Comparison of ENCODE assay signal across 29 cellular contexts in the genomic region with DNA sequence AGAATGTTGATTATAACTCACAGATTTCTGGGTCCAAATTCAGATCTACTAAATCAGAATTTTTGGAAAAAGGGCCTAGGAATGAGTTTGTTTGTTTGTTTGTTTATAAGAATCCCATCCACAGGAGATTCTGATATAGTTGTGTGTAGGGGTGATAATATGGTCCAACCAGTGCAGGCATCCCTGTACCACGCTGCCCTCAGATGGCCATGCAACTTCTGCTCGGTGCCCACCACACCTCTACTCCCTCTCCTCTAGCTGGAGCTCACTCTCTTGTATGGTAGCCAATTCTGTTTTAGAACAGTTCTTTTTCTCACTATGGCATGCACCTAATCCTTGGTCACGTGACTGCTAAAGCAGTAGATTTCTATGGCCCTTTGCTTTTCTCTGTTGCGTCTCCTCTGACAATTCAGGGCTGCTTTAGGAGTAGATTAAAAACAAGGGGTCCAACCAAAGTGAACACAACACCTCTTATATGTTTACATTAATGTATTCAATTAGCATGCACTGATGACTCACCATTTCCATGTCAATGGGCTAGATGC.
"Had no signal": no experiment of that assay in that cellular context is flagged by ENCODE, and none has a peak within 500 bp of the region (broad histone marks: within the 10 kb centered on the region; RNA-seq: fewer than 3 reads in every experiment).

No MANE protein-coding gene starts in this region.

- H3K4me3 ChIP-seq: SJCRH30, SK-N-MC had no signal

- FAIRE-seq: bronchial epithelial cell had no signal

- H3K27me3 ChIP-seq: SJCRH30 had no signal

- H3K4me1 Mint-ChIP-seq: activated CD4-positive, alpha-beta T cell treated with anti-CD3 and anti-CD28 coated beads for 36 hours; activated CD4-positive, alpha-beta T cell treated with anti-CD3 and anti-CD28 coated beads, Interleukin-2, amount 10 ng/mL, durations not matched to agents 7 days and 5 days; activated naive CD4-positive, alpha-beta T cell treated with anti-CD3 and anti-CD28 coated beads, Interleukin-2, amount 10 ng/mL, durations not matched to agents 7 days and 5 days; activated naive CD8-positive, alpha-beta T cell treated with anti-CD3 and anti-CD28 coated beads, Interleukin-2, amount 50 U/mL, for 24 hours; brain had no signal

- DNase-seq: activated CD4-positive, alpha-beta memory T cell treated with anti-CD3 and anti-CD28 coated beads for 36 hours; activated CD4-positive, alpha-beta T cell treated with anti-CD3 and anti-CD28 coated beads for 36 hours; activated CD4-positive, alpha-beta T cell treated with anti-CD3 and anti-CD28 coated beads, Interleukin-2, amount 10 ng/mL, durations not matched to agents 7 days and 5 days; activated CD8-positive, alpha-beta memory T cell treated with anti-CD3 and anti-CD28 coated beads, Interleukin-2, amount 50 U/mL, for 4 hours; activated effector memory CD4-positive, alpha-beta T cell treated with Interleukin-2 at 50 U/mL for 16 hours; activated naive CD4-positive, alpha-beta T cell treated with anti-CD3 and anti-CD28 coated beads, Interleukin-2, amount 10 ng/mL, durations not matched to agents 7 days and 5 days; activated naive CD8-positive, alpha-beta T cell treated with anti-CD3 and anti-CD28 coated beads, Interleukin-2, amount 50 U/mL, for 24 hours; activated T-cell treated with anti-CD3 and anti-CD28 coated beads for 4 hours; activated T-cell treated with anti-CD3 and anti-CD28 coated beads, Interleukin-2, amount 50 U/mL, for 4 hours; anterior cingulate cortex; caudate nucleus; cerebellar nuclear complex; Karpas-422; NCI-H1105; NCI-H1417 treated with DMSO at 0.1 percent for 48 hours; NCI-H187 treated with DMSO at 0.1 percent for 48 hours; NCI-H2081; NCI-H345; NCI-H524 treated with DMSO at 0.1 percent for 48 hours; SHP77; SJCRH30; T1000 had no signal

- H3K27me3 Mint-ChIP-seq: activated CD4-positive, alpha-beta memory T cell treated with anti-CD3 and anti-CD28 coated beads for 36 hours; activated CD4-positive, alpha-beta T cell treated with anti-CD3 and anti-CD28 coated beads, Interleukin-2, amount 10 ng/mL, durations not matched to agents 7 days and 5 days; activated naive CD4-positive, alpha-beta T cell treated with anti-CD3 and anti-CD28 coated beads, Interleukin-2, amount 10 ng/mL, durations not matched to agents 7 days and 5 days; activated naive CD8-positive, alpha-beta T cell treated with anti-CD3 and anti-CD28 coated beads, Interleukin-2, amount 50 U/mL, for 24 hours; brain had no signal

- H3K9me3 Mint-ChIP-seq: activated CD4-positive, alpha-beta memory T cell treated with anti-CD3 and anti-CD28 coated beads for 36 hours; activated CD4-positive, alpha-beta T cell treated with anti-CD3 and anti-CD28 coated beads, Interleukin-2, amount 10 ng/mL, durations not matched to agents 7 days and 5 days; activated naive CD4-positive, alpha-beta T cell treated with anti-CD3 and anti-CD28 coated beads, Interleukin-2, amount 10 ng/mL, durations not matched to agents 7 days and 5 days; activated naive CD8-positive, alpha-beta T cell treated with anti-CD3 and anti-CD28 coated beads, Interleukin-2, amount 50 U/mL, for 24 hours; activated T-cell treated with anti-CD3 and anti-CD28 coated beads, Interleukin-2, amount 50 U/mL, for 4 hours; activated T-helper 1 cell treated with anti-CD3 and anti-CD28 coated beads, Interleukin-12 subunit alpha, Interleukin-12 subunit beta, Interleukin-2, Interleukin-4 antibody, amounts not matched to agents 30 ng/mL and 10 ng/mL and 1 ng/mL, durations not matched to agents 14 hours and 24 hours and 36 hours; brain had no signal

- ATAC-seq: activated CD4-positive, alpha-beta T cell treated with anti-CD3 and anti-CD28 coated beads for 36 hours; activated CD4-positive, CD25-positive, alpha-beta regulatory T cell treated with anti-CD3 and anti-CD28 coated beads, Interleukin-2, amount 50 U/mL, for 24 hours; activated naive CD8-positive, alpha-beta T cell treated with anti-CD3 and anti-CD28 coated beads, Interleukin-2, amount 50 U/mL, for 24 hours; activated T-cell treated with anti-CD3 and anti-CD28 coated beads, Interleukin-2, amount 50 U/mL, for 4 hours; Panc1 had no signal

- H3K36me3 Mint-ChIP-seq: activated CD4-positive, alpha-beta memory T cell treated with anti-CD3 and anti-CD28 coated beads for 36 hours; activated naive CD4-positive, alpha-beta T cell treated with anti-CD3 and anti-CD28 coated beads, Interleukin-2, amount 10 ng/mL, durations not matched to agents 7 days and 5 days; activated naive CD8-positive, alpha-beta T cell; brain had no signal

- H3K4me3 Mint-ChIP-seq: activated CD4-positive, alpha-beta memory T cell treated with anti-CD3 and anti-CD28 coated beads for 36 hours; activated CD4-positive, alpha-beta T cell treated with anti-CD3 and anti-CD28 coated beads for 36 hours; activated CD4-positive, alpha-beta T cell treated with anti-CD3 and anti-CD28 coated beads, Interleukin-2, amount 10 ng/mL, durations not matched to agents 7 days and 5 days; activated naive CD4-positive, alpha-beta T cell treated with anti-CD3 and anti-CD28 coated beads, Interleukin-2, amount 10 ng/mL, durations not matched to agents 7 days and 5 days; activated naive CD8-positive, alpha-beta T cell; activated naive CD8-positive, alpha-beta T cell treated with anti-CD3 and anti-CD28 coated beads, Interleukin-2, amount 50 U/mL, for 24 hours; activated T-cell treated with anti-CD3 and anti-CD28 coated beads, Interleukin-2, amount 50 U/mL, for 4 hours; activated T-helper 1 cell treated with anti-CD3 and anti-CD28 coated beads, Interleukin-12 subunit alpha, Interleukin-12 subunit beta, Interleukin-2, Interleukin-4 antibody, amounts not matched to agents 30 ng/mL and 10 ng/mL and 1 ng/mL, durations not matched to agents 14 hours and 24 hours and 36 hours; brain had no signal

- H3K4me1 ChIP-seq: SJCRH30 had no signal

- H3K27ac ChIP-seq: SJCRH30, SK-N-MC had no signal

- H3K9me3 ChIP-seq: SJCRH30 had no signal

- H3K27ac Mint-ChIP-seq: activated CD4-positive, alpha-beta memory T cell treated with anti-CD3 and anti-CD28 coated beads for 36 hours; activated CD4-positive, alpha-beta T cell treated with anti-CD3 and anti-CD28 coated beads for 36 hours; activated CD4-positive, alpha-beta T cell treated with anti-CD3 and anti-CD28 coated beads, Interleukin-2, amount 10 ng/mL, durations not matched to agents 7 days and 5 days; activated naive CD4-positive, alpha-beta T cell treated with anti-CD3 and anti-CD28 coated beads, Interleukin-2, amount 10 ng/mL, durations not matched to agents 7 days and 5 days; activated naive CD8-positive, alpha-beta T cell; activated naive CD8-positive, alpha-beta T cell treated with anti-CD3 and anti-CD28 coated beads, Interleukin-2, amount 50 U/mL, for 24 hours; activated T-helper 1 cell treated with anti-CD3 and anti-CD28 coated beads, Interleukin-12 subunit alpha, Interleukin-12 subunit beta, Interleukin-2, Interleukin-4 antibody, amounts not matched to agents 30 ng/mL and 10 ng/mL and 1 ng/mL, durations not matched to agents 14 hours and 24 hours and 36 hours; brain had no signal

- H3K36me3 ChIP-seq: SJCRH30 had no signal
